Comparison of ENCODE assay signal across 40 cellular contexts in the genomic region with DNA sequence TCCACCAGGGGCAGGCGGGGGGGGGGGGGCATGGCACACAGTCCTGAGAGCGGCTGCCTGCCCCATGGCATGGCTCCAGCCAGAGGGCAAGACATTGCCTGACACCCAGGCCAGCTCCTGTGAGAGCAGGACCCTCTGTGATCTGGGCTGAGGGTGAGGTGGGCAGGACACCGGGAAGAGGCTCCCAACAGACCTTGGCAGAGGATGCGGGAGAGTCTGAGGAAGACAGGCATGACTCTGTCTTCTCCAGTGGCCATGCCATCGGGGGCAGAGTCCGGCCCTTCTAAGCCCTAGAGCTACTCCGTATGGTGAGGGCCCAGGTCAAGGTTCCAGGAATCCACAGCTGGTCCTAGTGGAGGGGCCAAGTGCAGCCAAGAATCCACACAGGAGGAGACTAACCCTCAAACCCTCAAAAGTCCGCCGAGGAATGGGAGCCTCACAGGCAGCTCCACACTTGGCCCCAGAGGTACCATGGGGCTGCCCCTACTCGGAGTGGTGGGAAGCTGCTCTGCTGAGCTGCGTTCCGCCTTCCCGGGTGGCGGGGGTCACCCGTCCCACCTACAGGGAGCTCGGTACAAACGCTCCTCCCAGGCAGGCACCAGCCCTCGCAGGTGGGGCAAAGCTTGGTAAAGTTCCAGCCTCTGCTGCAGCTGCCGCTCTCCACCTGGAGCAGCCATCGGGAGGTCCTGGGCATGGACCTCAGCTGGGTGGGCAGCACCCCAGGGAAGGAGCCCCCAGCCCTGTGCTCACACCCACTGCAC. TPM values are rescaled to one million over a fixed set of nuclear protein-coding genes. Genes with fewer than 3 reads are reported as not detected.
"Had no signal": no experiment of that assay in that cellular context is flagged by ENCODE, and none has a peak within 500 bp of the region (broad histone marks: within the 10 kb centered on the region; RNA-seq: fewer than 3 reads in every experiment).

No MANE protein-coding gene starts in this region.

- H3K4me1 ChIP-seq: body of pancreas, prostate gland, upper lobe of left lung had no signal

- H3K36me3 Mint-ChIP-seq: activated CD4-positive, alpha-beta memory T cell treated with anti-CD3 and anti-CD28 coated beads for 36 hours; activated naive CD8-positive, alpha-beta T cell; memory B cell; stimulated activated memory B cell treated with anti-CD40 and anti-IgM and Interleukin-4, amounts not matched to agents 10 μg/mL and 1 μg/mL and 100 μg/mL, for 72 hours had no signal

- ATAC-seq: activated T-cell treated with anti-CD3 and anti-CD28 coated beads, Interleukin-2, amount 50 U/mL, for 4 hours; body of pancreas; sciatic nerve; stimulated activated memory B cell treated with anti-CD40 and anti-IgM and Interleukin-4, amounts not matched to agents 10 μg/mL and 1 μg/mL and 100 μg/mL, for 72 hours; stimulated activated naive CD8-positive, alpha-beta T cell treated with anti-CD3 and anti-CD28 coated beads, Interleukin-15, amount 100 ng/mL, for 72 hours had no signal

- DNase-seq: activated CD4-positive, alpha-beta memory T cell treated with anti-CD3 and anti-CD28 coated beads for 36 hours; activated CD4-positive, alpha-beta T cell treated with anti-CD3 and anti-CD28 coated beads, Interleukin-2, amount 10 ng/mL, durations not matched to agents 24 days and 14 days; activated CD4-positive, CD25-positive, alpha-beta regulatory T cell treated with anti-CD3 and anti-CD28 coated beads, Interleukin-2, amount 50 U/mL, for 72 hours; activated CD8-positive, alpha-beta memory T cell treated with anti-CD3 and anti-CD28 coated beads, Interleukin-2, amount 50 U/mL, for 48 hours; activated T-cell treated with anti-CD3 and anti-CD28 coated beads, Interleukin-2, amount 50 U/mL, for 4 hours; body of pancreas; cerebellar nuclear complex; effector memory CD4-positive, alpha-beta T cell; erythroblast; hippocampal formation; retina; small intestine; stimulated activated CD4-positive, alpha-beta T cell treated with anti-CD3 and anti-CD28 coated beads, Interleukin-1b, Interleukin-23, amount 100 ng/mL, for 48 hours; stimulated activated CD4-positive, alpha-beta T cell treated with anti-CD3 and anti-CD28 coated beads, Interleukin-4, amount 100 ng/mL, for 4 hours; stimulated activated CD8-positive, alpha-beta memory T cell treated with anti-CD3 and anti-CD28 coated beads, Interleukin-4, amount 100 ng/mL, for 48 hours; stimulated activated naive CD8-positive, alpha-beta T cell treated with anti-CD3 and anti-CD28 coated beads, Interleukin-15, amount 100 ng/mL, for 72 hours; substantia nigra; SW 1271; T-helper 9 cell; WERI-Rb-1 had no signal

- H3K4me3 ChIP-seq: body of pancreas, coronary artery, dorsolateral prefrontal cortex, ovary, prostate gland, upper lobe of left lung had no signal

- H3K27ac ChIP-seq: body of pancreas, coronary artery, dorsolateral prefrontal cortex, neutrophil, ovary, prostate gland, upper lobe of left lung, WERI-Rb-1 had no signal

- H3K27me3 ChIP-seq: body of pancreas, ovary had no signal

- H3K9me3 Mint-ChIP-seq: activated CD4-positive, alpha-beta memory T cell treated with anti-CD3 and anti-CD28 coated beads for 36 hours; activated CD4-positive, alpha-beta T cell treated with anti-CD3 and anti-CD28 coated beads, Interleukin-2, amount 10 ng/mL, durations not matched to agents 24 days and 14 days; activated T-cell treated with anti-CD3 and anti-CD28 coated beads, Interleukin-2, amount 50 U/mL, for 4 hours; activated T-helper 2 cell treated with anti-CD3 and anti-CD28 coated beads, Interferon-gamma antibody, Interleukin-2, Interleukin-4, amounts not matched to agents 10 μg/mL and 5 μg/mL and 100 μg/mL, durations not matched to agents 14 hours and 24 hours and 36 hours; memory B cell; nephron; stimulated activated memory B cell treated with anti-CD40 and anti-IgM and Interleukin-4, amounts not matched to agents 10 μg/mL and 1 μg/mL and 100 μg/mL, for 72 hours; stimulated activated naive CD8-positive, alpha-beta T cell treated with anti-CD3 and anti-CD28 coated beads, Interleukin-15, amount 100 ng/mL, for 72 hours; T-helper 1 cell treated with Interleukin-12 subunit alpha and Interleukin-12 subunit beta and Interleukin-4 antibody, amounts not matched to agents 30 μg/mL and 1 μg/mL, for 36 hours had no signal

- H3K9me3 ChIP-seq: body of pancreas, neutrophil, ovary, prostate gland, upper lobe of left lung had no signal

- H3K36me3 ChIP-seq: neutrophil, ovary, prostate gland, upper lobe of left lung, WERI-Rb-1 had no signal

- H3K4me1 Mint-ChIP-seq: activated CD4-positive, alpha-beta T cell treated with anti-CD3 and anti-CD28 coated beads, Interleukin-2, amount 10 ng/mL, durations not matched to agents 24 days and 14 days; memory B cell; nephron; stimulated activated memory B cell treated with anti-CD40 and anti-IgM and Interleukin-4, amounts not matched to agents 10 μg/mL and 1 μg/mL and 100 μg/mL, for 72 hours had no signal

- H3K4me3 Mint-ChIP-seq: activated CD4-positive, alpha-beta memory T cell treated with anti-CD3 and anti-CD28 coated beads for 36 hours; activated CD4-positive, alpha-beta T cell treated with anti-CD3 and anti-CD28 coated beads, Interleukin-2, amount 10 ng/mL, durations not matched to agents 24 days and 14 days; activated naive CD8-positive, alpha-beta T cell; activated T-cell treated with anti-CD3 and anti-CD28 coated beads, Interleukin-2, amount 50 U/mL, for 4 hours; memory B cell; nephron; stimulated activated memory B cell treated with anti-CD40 and anti-IgM and Interleukin-4, amounts not matched to agents 10 μg/mL and 1 μg/mL and 100 μg/mL, for 72 hours; stimulated activated naive CD8-positive, alpha-beta T cell treated with anti-CD3 and anti-CD28 coated beads, Interleukin-15, amount 100 ng/mL, for 72 hours; T-helper 1 cell treated with Interleukin-12 subunit alpha and Interleukin-12 subunit beta and Interleukin-4 antibody, amounts not matched to agents 30 μg/mL and 1 μg/mL, for 36 hours had no signal

- H3K27ac Mint-ChIP-seq: activated CD4-positive, alpha-beta memory T cell treated with anti-CD3 and anti-CD28 coated beads for 36 hours; activated CD4-positive, alpha-beta T cell treated with anti-CD3 and anti-CD28 coated beads, Interleukin-2, amount 10 ng/mL, durations not matched to agents 24 days and 14 days; activated naive CD8-positive, alpha-beta T cell; activated T-helper 2 cell treated with anti-CD3 and anti-CD28 coated beads, Interferon-gamma antibody, Interleukin-2, Interleukin-4, amounts not matched to agents 10 μg/mL and 5 μg/mL and 100 μg/mL, durations not matched to agents 14 hours and 24 hours and 36 hours; memory B cell; nephron; stimulated activated memory B cell treated with anti-CD40 and anti-IgM and Interleukin-4, amounts not matched to agents 10 μg/mL and 1 μg/mL and 100 μg/mL, for 72 hours; stimulated activated naive CD8-positive, alpha-beta T cell treated with anti-CD3 and anti-CD28 coated beads, Interleukin-15, amount 100 ng/mL, for 72 hours; T-helper 1 cell treated with Interleukin-12 subunit alpha and Interleukin-12 subunit beta and Interleukin-4 antibody, amounts not matched to agents 30 μg/mL and 1 μg/mL, for 36 hours had no signal

- H3K27me3 Mint-ChIP-seq: activated CD4-positive, alpha-beta memory T cell treated with anti-CD3 and anti-CD28 coated beads for 36 hours; activated CD4-positive, alpha-beta T cell treated with anti-CD3 and anti-CD28 coated beads, Interleukin-2, amount 10 ng/mL, durations not matched to agents 24 days and 14 days; activated naive CD8-positive, alpha-beta T cell had no signal

RNA-seq across cellular contexts. Expression of a gene that starts 6.5 kb away (rescaled TPM):
- total RNA-seq: activated CD4-positive, alpha-beta memory T cell treated with anti-CD3 and anti-CD28 coated beads for 36 hours; activated CD4-positive, alpha-beta T cell treated with anti-CD3 and anti-CD28 coated beads, Interleukin-2, amount 10 ng/mL, durations not matched to agents 24 days and 14 days; activated CD8-positive, alpha-beta memory T cell treated with anti-CD3 and anti-CD28 coated beads for 36 hours; activated T-cell treated with anti-CD3 and anti-CD28 coated beads, Interleukin-2, amount 50 U/mL, for 4 hours; activated T-helper 2 cell treated with anti-CD3 and anti-CD28 coated beads, Interferon-gamma antibody, Interleukin-2, Interleukin-4, amounts not matched to agents 10 μg/mL and 5 μg/mL and 100 μg/mL, durations not matched to agents 14 hours and 24 hours and 36 hours; aorta; body of pancreas; lower leg skin; mononuclear cell; ovary; sciatic nerve; upper lobe of left lung had no signal
- polyA plus RNA-seq: adipose tissue, aorta, keratinocyte, ovary, small intestine, thymus had no signal

RNA-seq across cellular contexts. Expression of a gene that starts 41.2 kb away (rescaled TPM):
- total RNA-seq: activated CD4-positive, alpha-beta memory T cell treated with anti-CD3 and anti-CD28 coated beads for 36 hours; activated CD4-positive, alpha-beta T cell treated with anti-CD3 and anti-CD28 coated beads, Interleukin-2, amount 10 ng/mL, durations not matched to agents 24 days and 14 days; activated CD8-positive, alpha-beta memory T cell treated with anti-CD3 and anti-CD28 coated beads for 36 hours; activated T-helper 2 cell treated with anti-CD3 and anti-CD28 coated beads, Interferon-gamma antibody, Interleukin-2, Interleukin-4, amounts not matched to agents 10 μg/mL and 5 μg/mL and 100 μg/mL, durations not matched to agents 14 hours and 24 hours and 36 hours; mononuclear cell had no signal
